In genomic region chr15:67009576-67010569, GRCh38 we compare ENCODE assay signal across 12 cellular contexts.
"Had no signal": no experiment of that assay in that cellular context is flagged by ENCODE, and none has a peak within 500 bp of the region (broad histone marks: within the 10 kb centered on the region; RNA-seq: fewer than 3 reads in every experiment).

No MANE protein-coding gene starts in this region.

- ATAC-seq: esophagus mucosa, WTC11 had no signal

- H3K4me3 ChIP-seq: hepatocyte, left ventricle myocardium inferior, skin epidermis, stomach, testis had no signal

- H3K27me3 ChIP-seq: hepatocyte, stomach, testis had no signal

- H3K4me1 ChIP-seq: testis had no signal

- DNase-seq: activated CD4-positive, alpha-beta T cell treated with anti-CD3 and anti-CD28 coated beads for 48 hours; activated effector memory CD4-positive, alpha-beta T cell treated with Interleukin-2 at 50 U/mL for 16 hours; activated naive CD4-positive, alpha-beta T cell treated with anti-CD3 and anti-CD28 coated beads, Interleukin-2, amount 50 U/mL, for 16 hours; left ventricle myocardium inferior; stimulated activated CD4-positive, alpha-beta T cell treated with anti-CD3 and anti-CD28 coated beads, Interleukin-4, amount 100 ng/mL, for 4 hours; stimulated activated CD8-positive, alpha-beta memory T cell treated with anti-CD3 and anti-CD28 coated beads, Interleukin-4, amount 100 ng/mL, for 48 hours; stomach; testis had no signal

- H3K36me3 ChIP-seq: left ventricle myocardium inferior, stomach had no signal

- H3K9me3 ChIP-seq: stomach, testis had no signal

- H3K27ac ChIP-seq: hepatocyte, left ventricle myocardium inferior, skin epidermis, stomach, testis had no signal
